26 cellular contexts compared by ENCODE assay signal in genomic region chr10:14438576-14438975, GRCh38.
"Had no signal": no experiment of that assay in that cellular context is flagged by ENCODE, and none has a peak within 500 bp of the region (broad histone marks: within the 10 kb centered on the region; RNA-seq: fewer than 3 reads in every experiment).

No MANE protein-coding gene starts in this region.

- H3K9me3 Mint-ChIP-seq: activated CD8-positive, alpha-beta T cell treated with anti-CD3 and anti-CD28 coated beads for 36 hours; activated naive CD4-positive, alpha-beta T cell treated with anti-CD3 and anti-CD28 coated beads for 36 hours; activated T-cell treated with anti-CD3 and anti-CD28 coated beads, Interleukin-2, amount 50 U/mL, for 24 hours; activated T-helper 2 cell treated with anti-CD3 and anti-CD28 coated beads, Interferon-gamma antibody, Interleukin-2, Interleukin-4, amounts not matched to agents 10 μg/mL and 5 μg/mL and 100 μg/mL, durations not matched to agents 14 hours and 24 hours and 36 hours; T-helper 1 cell treated with Interleukin-12 subunit alpha and Interleukin-12 subunit beta and Interleukin-4 antibody, amounts not matched to agents 30 μg/mL and 1 μg/mL, for 36 hours; T-helper 2 cell treated with Interferon-gamma antibody and Interleukin-4, amounts not matched to agents 5 μg/mL and 100 μg/mL, for 36 hours had no signal

- H3K4me3 Mint-ChIP-seq: activated CD4-positive, alpha-beta T cell treated with anti-CD3 and anti-CD28 coated beads, Interleukin-2, amount 10 ng/mL, durations not matched to agents 24 days and 14 days; activated CD8-positive, alpha-beta T cell treated with anti-CD3 and anti-CD28 coated beads for 36 hours; activated naive CD4-positive, alpha-beta T cell treated with anti-CD3 and anti-CD28 coated beads for 36 hours; activated T-cell treated with anti-CD3 and anti-CD28 coated beads, Interleukin-2, amount 50 U/mL, for 24 hours; T-helper 1 cell treated with Interleukin-12 subunit alpha and Interleukin-12 subunit beta and Interleukin-4 antibody, amounts not matched to agents 30 μg/mL and 1 μg/mL, for 36 hours; T-helper 2 cell treated with Interferon-gamma antibody and Interleukin-4, amounts not matched to agents 5 μg/mL and 100 μg/mL, for 36 hours had no signal

- ATAC-seq: activated CD8-positive, alpha-beta T cell treated with anti-CD3 and anti-CD28 coated beads for 36 hours; activated naive CD4-positive, alpha-beta T cell treated with anti-CD3 and anti-CD28 coated beads, Interleukin-2, amount 50 U/mL, for 72 hours; body of pancreas had no signal

- H3K36me3 Mint-ChIP-seq: activated naive CD4-positive, alpha-beta T cell treated with anti-CD3 and anti-CD28 coated beads, Interleukin-2, amount 50 U/mL, for 72 hours had no signal

- H3K4me1 Mint-ChIP-seq: activated CD4-positive, alpha-beta T cell treated with anti-CD3 and anti-CD28 coated beads, Interleukin-2, amount 10 ng/mL, durations not matched to agents 24 days and 14 days had no signal

- DNase-seq: activated CD4-positive, alpha-beta T cell treated with anti-CD3 and anti-CD28 coated beads, Interleukin-2, amount 10 ng/mL, durations not matched to agents 24 days and 14 days; activated CD4-positive, alpha-beta T cell treated with anti-CD3 and anti-CD28 coated beads, Interleukin-2, amount 50 U/mL, for 4 hours; activated CD8-positive, alpha-beta T cell treated with anti-CD3 and anti-CD28 coated beads for 36 hours; activated gamma-delta T cell treated with Interleukin-2 at 50 U/mL for 16 hours; activated naive CD4-positive, alpha-beta T cell treated with anti-CD3 and anti-CD28 coated beads for 36 hours; activated T-cell treated with anti-CD3 and anti-CD28 coated beads, Interleukin-2, amount 50 U/mL, for 24 hours; adrenal gland; body of pancreas; NCI-H1105; NCI-H1417 treated with DMSO at 0.1 percent for 48 hours; NCI-H187 treated with DMSO at 0.1 percent for 48 hours; NCI-H2081 treated with DMSO at 0.1 percent for 48 hours; NCI-H345; NCI-H524 treated with DMSO at 0.1 percent for 48 hours; PC-9; SHP77; SK-N-SH had no signal

- FAIRE-seq: astrocyte, RCC 7860, TTC549 had no signal

- H3K4me3 ChIP-seq: adrenal gland, body of pancreas, breast epithelium, PC-9, SJSA1 had no signal

- H3K27ac Mint-ChIP-seq: activated CD4-positive, alpha-beta T cell treated with anti-CD3 and anti-CD28 coated beads, Interleukin-2, amount 10 ng/mL, durations not matched to agents 24 days and 14 days; activated CD8-positive, alpha-beta T cell treated with anti-CD3 and anti-CD28 coated beads for 36 hours; activated naive CD4-positive, alpha-beta T cell treated with anti-CD3 and anti-CD28 coated beads for 36 hours; activated naive CD4-positive, alpha-beta T cell treated with anti-CD3 and anti-CD28 coated beads, Interleukin-2, amount 50 U/mL, for 72 hours; activated T-cell treated with anti-CD3 and anti-CD28 coated beads, Interleukin-2, amount 50 U/mL, for 24 hours; activated T-helper 2 cell treated with anti-CD3 and anti-CD28 coated beads, Interferon-gamma antibody, Interleukin-2, Interleukin-4, amounts not matched to agents 10 μg/mL and 5 μg/mL and 100 μg/mL, durations not matched to agents 14 hours and 24 hours and 36 hours; T-helper 1 cell treated with Interleukin-12 subunit alpha and Interleukin-12 subunit beta and Interleukin-4 antibody, amounts not matched to agents 30 μg/mL and 1 μg/mL, for 36 hours; T-helper 2 cell treated with Interferon-gamma antibody and Interleukin-4, amounts not matched to agents 5 μg/mL and 100 μg/mL, for 36 hours had no signal
